Comparison of ENCODE assay signal across 9 cellular contexts in the genomic region with DNA sequence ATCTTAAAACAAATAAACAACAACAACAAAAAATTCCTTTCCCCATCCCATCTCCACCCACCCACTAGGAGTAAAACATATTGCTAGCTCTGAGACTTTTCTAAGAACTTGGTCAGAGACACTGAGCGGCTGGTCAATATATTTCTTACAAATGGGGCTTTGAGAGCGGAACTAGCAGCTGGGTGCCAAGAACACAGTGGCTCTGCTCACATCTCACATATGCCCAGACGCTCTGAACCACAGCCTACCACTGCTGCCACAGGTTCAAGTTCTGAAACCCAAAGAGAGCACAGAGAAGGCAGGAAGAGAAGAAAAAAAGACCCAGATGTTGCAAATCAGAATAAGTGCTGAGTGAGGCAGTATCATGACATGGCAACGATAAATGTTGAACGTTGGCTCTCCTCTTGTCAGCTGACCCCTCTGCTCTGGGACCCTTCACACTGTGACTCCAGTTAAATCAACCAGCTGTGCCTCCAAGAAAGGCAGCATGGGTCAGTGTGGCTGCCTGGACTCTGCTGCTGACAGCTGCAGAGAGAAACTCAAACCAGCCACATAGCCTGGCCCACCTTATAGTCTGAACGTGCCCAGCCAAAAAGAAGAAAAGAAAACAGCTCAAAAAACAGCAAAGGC. TPM values are rescaled to one million over a fixed set of nuclear protein-coding genes. Genes with fewer than 3 reads are reported as not detected.
DNase-seq lines count a peak whose midpoint lies in the region; ATAC-seq and TF ChIP-seq lines count a peak whose summit lies in the region.
"Had no signal": no experiment of that assay in that cellular context is flagged by ENCODE, and none has a peak within 500 bp of the region (broad histone marks: within the 10 kb centered on the region; RNA-seq: fewer than 3 reads in every experiment).

No MANE protein-coding gene starts in this region.

- peak overlapping the region; percentile 48 to 73 for H3K4me3 ChIP-seq in CD4-positive, alpha-beta memory T cell (ENCODE audit: low read length in 2 of 2)
- peak overlapping the region; percentile 77 for H3K4me3 ChIP-seq in OCI-LY3 (ENCODE audit: low read length)
- peak overlapping the region; percentile 63 for H3K4me3 ChIP-seq in coronary artery

- peak overlapping the region; percentile 87 to 97 (median 95) for H3K27ac Mint-ChIP-seq in CD4-positive, alpha-beta memory T cell
- peak overlapping the region in 2 of 3 experiments; percentile 64 to 67 for H3K27ac Mint-ChIP-seq in nephron
- H3K27ac Mint-ChIP-seq: H9 had no signal

- H3K9ac ChIP-seq in OCI-LY3 (ENCODE audit: low read length), result peak overlapping the region; percentile 63

- H3K4me1 Mint-ChIP-seq in CD4-positive, alpha-beta memory T cell, result peaks cover 44 to 73% (median 57%) of the 10 kb centered on the region in 4 donors
- peaks cover 44% of the 10 kb centered on the region for H3K4me1 Mint-ChIP-seq in nephron

- peaks cover 53% of the 10 kb centered on the region for H3K79me2 ChIP-seq in OCI-LY3 (ENCODE audit: low read length)

- H2AFZ ChIP-seq in OCI-LY3 (ENCODE audit: low read depth, low read length), result no peak overlapping the region

- DNase-seq in CD4-positive, alpha-beta memory T cell, result peak in 2 of 5 donors; percentile 25 to 45
- DNase-seq in coronary artery (ENCODE audit: low spot score) (no peak), COLO668 (lab: John Stamatoyannopoulos, UW; ENCODE audit: unreplicated experiment) (no peak), posterior cingulate gyrus (no peak)
- DNase-seq: H9 had no signal

- POLR2A ChIA-PET in CD4-positive, alpha-beta memory T cell (lab: Charles Lee; ENCODE audit: partially characterized antibody), result interaction anchor here (0.9 to 7.8 kb wide), 18 partner anchors 8 to 232 kb away, joined by 3 to 221 read pairs (median 4); partner anchors contain the start of gene HIVEP3

- peaks cover 60% of the 10 kb centered on the region for H3K4me1 ChIP-seq in CD4-positive, alpha-beta memory T cell (ENCODE audit: insufficient read depth, low read length)
- peaks cover 35% of the 10 kb centered on the region for H3K4me1 ChIP-seq in OCI-LY3 (ENCODE audit: low read length)

- intact Hi-C loops in CD4-positive, alpha-beta memory T cell (cut with micrococcal nuclease), result loop anchor here (5.0 to 10.0 kb wide), 4 partner anchors 80 to 792 kb away; partner anchors contain the start of gene YBX1
- intact Hi-C loops in posterior cingulate gyrus (cut with DNase I), result no loop called here

- peaks cover 0 to 2% of the 10 kb centered on the region in 2 donors for H3K27me3 Mint-ChIP-seq in CD4-positive, alpha-beta memory T cell
- peaks cover 3% of the 10 kb centered on the region for H3K27me3 Mint-ChIP-seq in nephron (ENCODE audit: low read depth)

- H3K9me3 Mint-ChIP-seq in CD4-positive, alpha-beta memory T cell, result no peaks in the 10 kb centered on the region
- no peaks in the 10 kb centered on the region for H3K9me3 Mint-ChIP-seq in nephron
- H3K9me3 Mint-ChIP-seq: H9 had no signal

- TF ChIP-seq CTCF in OCI-LY3 (IDR thresholded peaks at IDR 0.05; ENCODE audit: low read depth, low read length), result no peak
- no peak for TF ChIP-seq CTCF in coronary artery (IDR thresholded peaks at IDR 0.05)
- no peak for TF ChIP-seq CTCF in nephron (IDR thresholded peaks at IDR 0.05; ENCODE audit: unreplicated experiment in 3 of 3)

- H3K36me3 ChIP-seq in CD4-positive, alpha-beta memory T cell (ENCODE audit: insufficient read depth, low read length), result no peaks in the 10 kb centered on the region
- no peaks in the 10 kb centered on the region for H3K36me3 ChIP-seq in OCI-LY3 (replicated peaks; ENCODE audit: low read depth, low read length)

- peak overlapping the region; percentile 98 for H3K4me2 ChIP-seq in OCI-LY3 (ENCODE audit: low read length)

- CTCF ChIA-PET in CD4-positive, alpha-beta memory T cell (lab: Charles Lee; ENCODE audit: partially characterized antibody), result interaction anchor here (0.7 to 3.5 kb wide), 31 partner anchors 7 to 319 kb away, joined by 3 to 84 read pairs (median 4); partner anchors contain the start of gene HIVEP3

- H3K27ac ChIP-seq in CD4-positive, alpha-beta memory T cell (ENCODE audit: low read depth, low read length), result peak overlapping the region; percentile 74
- H3K27ac ChIP-seq in OCI-LY3 (ENCODE audit: low read length), result no peak overlapping the region
- H3K27ac ChIP-seq in coronary artery, result peak overlapping the region in 1 of 2 donors; percentile 70

- peak overlapping the region; percentile 81 to 95 (median 87) for H3K4me3 Mint-ChIP-seq in CD4-positive, alpha-beta memory T cell
- H3K4me3 Mint-ChIP-seq in nephron, result no peak overlapping the region
- H3K4me3 Mint-ChIP-seq: H9 had no signal

- no peaks in the 10 kb centered on the region for H3K36me3 Mint-ChIP-seq in CD4-positive, alpha-beta memory T cell
- H3K36me3 Mint-ChIP-seq in nephron (ENCODE audit: low read depth), result no peaks in the 10 kb centered on the region

- H3K27me3 ChIP-seq in CD4-positive, alpha-beta memory T cell (ENCODE audit: insufficient read depth, low read length), result no peaks in the 10 kb centered on the region
- no peaks in the 10 kb centered on the region for H3K27me3 ChIP-seq in OCI-LY3 (ENCODE audit: low read depth, low read length)

- H3K9me3 ChIP-seq in CD4-positive, alpha-beta memory T cell (ENCODE audit: control insufficient read depth in 1 of 2, low read length in 2 of 2), result no peaks in the 10 kb centered on the region
- H3K9me3 ChIP-seq in OCI-LY3 (ENCODE audit: insufficient read depth, low read length), result no peaks in the 10 kb centered on the region

- no peaks in the 10 kb centered on the region for H4K20me1 ChIP-seq in OCI-LY3 (ENCODE audit: insufficient read depth, low read length)

- no peak for ATAC-seq in HG03342 (IDR thresholded peaks at IDR 0.05; ENCODE audit: unreplicated experiment)
- ATAC-seq in HG03039 (IDR thresholded peaks at IDR 0.05; ENCODE audit: unreplicated experiment), result no peak

RNA-seq across cellular contexts. Expression of gene HIVEP3, which starts 26.4 kb away (rescaled TPM):
- total RNA-seq in CD4-positive, alpha-beta memory T cell, result 10 to 100 TPM; 10.5 to 11.1 TPM
- 10 to 100 TPM in 1 of 2 donors, 1 to 10 TPM in 1; 8.2 to 12.8 TPM for polyA plus RNA-seq in CD4-positive, alpha-beta memory T cell

Comparison
In these comparisons a context has a peak if more than half of its experiments do, and no peak if none do; other contexts are left out.
1. H3K4me3 Mint-ChIP-seq: peak in CD4-positive, alpha-beta memory T cell (8 of 8); none in nephron (0 of 3).
2. Peak in every context shown above with its lines, with median percentiles within 50 percentile points of each other: H3K4me3 ChIP-seq.